Comparison of ENCODE assay signal across 18 cellular contexts in genomic region chr6:108454356-108454755, GRCh38.
"Had no signal": no experiment of that assay in that cellular context is flagged by ENCODE, and none has a peak within 500 bp of the region (broad histone marks: within the 10 kb centered on the region; RNA-seq: fewer than 3 reads in every experiment).

No MANE protein-coding gene starts in this region.

- H3K27ac Mint-ChIP-seq: activated CD8-positive, alpha-beta T cell treated with anti-CD3 and anti-CD28 coated beads, Interleukin-2, amount 10 ng/mL, durations not matched to agents 7 days and 5 days; activated naive CD4-positive, alpha-beta T cell treated with anti-CD3 and anti-CD28 coated beads, Interleukin-2, amount 50 U/mL, for 72 hours; naive thymus-derived CD4-positive, alpha-beta T cell; neural progenitor cell had no signal

- FAIRE-seq: frontal cortex had no signal

- H3K36me3 Mint-ChIP-seq: neural progenitor cell had no signal

- H3K27me3 Mint-ChIP-seq: memory B cell had no signal

- H3K27me3 ChIP-seq: esophagus muscularis mucosa, neural progenitor cell had no signal

- H3K9ac ChIP-seq: neural progenitor cell had no signal

- H2AFZ ChIP-seq: neural progenitor cell had no signal

- DNase-seq: activated CD4-positive, alpha-beta T cell treated with anti-CD3 and anti-CD28 coated beads for 1 hour; activated CD4-positive, alpha-beta T cell treated with anti-CD3 and anti-CD28 coated beads, Interleukin-2, amount 50 U/mL, for 1 hour; activated CD8-positive, alpha-beta T cell treated with anti-CD3 and anti-CD28 coated beads, Interleukin-2, amount 10 ng/mL, durations not matched to agents 7 days and 5 days; effector memory CD4-positive, alpha-beta T cell; glutamatergic neuron; hippocampal formation; kidney glomerular epithelial cell; naive thymus-derived CD4-positive, alpha-beta T cell; stimulated activated CD4-positive, alpha-beta T cell treated with anti-CD3 and anti-CD28 coated beads, Interleukin-4, amount 100 ng/mL, for 4 hours; stimulated activated naive CD8-positive, alpha-beta T cell treated with anti-CD3 and anti-CD28 coated beads, Interleukin-15, Interleukin-2, amounts not matched to agents 100 U/mL and 50 U/mL, for 24 hours; T-helper 1 cell; T-helper 9 cell had no signal

- H3K9me3 ChIP-seq: esophagus muscularis mucosa, prostate gland had no signal

- H3K4me3 ChIP-seq: esophagus muscularis mucosa, neural progenitor cell, prostate gland had no signal

- H3K9me3 Mint-ChIP-seq: activated naive CD4-positive, alpha-beta T cell treated with anti-CD3 and anti-CD28 coated beads, Interleukin-2, amount 50 U/mL, for 72 hours; naive thymus-derived CD4-positive, alpha-beta T cell had no signal

- H3K4me2 ChIP-seq: neural progenitor cell had no signal

- H3K4me1 ChIP-seq: prostate gland had no signal

- H3K27ac ChIP-seq: esophagus muscularis mucosa, neural progenitor cell, prostate gland had no signal

- H3K4me3 Mint-ChIP-seq: activated CD8-positive, alpha-beta T cell treated with anti-CD3 and anti-CD28 coated beads, Interleukin-2, amount 10 ng/mL, durations not matched to agents 7 days and 5 days; memory B cell; naive thymus-derived CD4-positive, alpha-beta T cell; neural progenitor cell had no signal

- ATAC-seq: activated CD8-positive, alpha-beta T cell treated with anti-CD3 and anti-CD28 coated beads, Interleukin-2, amount 10 ng/mL, durations not matched to agents 7 days and 5 days; activated naive CD4-positive, alpha-beta T cell treated with anti-CD3 and anti-CD28 coated beads, Interleukin-2, amount 50 U/mL, for 72 hours; stimulated activated naive CD8-positive, alpha-beta T cell treated with anti-CD3 and anti-CD28 coated beads, Interleukin-15, Interleukin-2, amounts not matched to agents 100 U/mL and 50 U/mL, for 24 hours had no signal

- H3K36me3 ChIP-seq: esophagus muscularis mucosa, neural progenitor cell, prostate gland had no signal
